In the genomic region with DNA sequence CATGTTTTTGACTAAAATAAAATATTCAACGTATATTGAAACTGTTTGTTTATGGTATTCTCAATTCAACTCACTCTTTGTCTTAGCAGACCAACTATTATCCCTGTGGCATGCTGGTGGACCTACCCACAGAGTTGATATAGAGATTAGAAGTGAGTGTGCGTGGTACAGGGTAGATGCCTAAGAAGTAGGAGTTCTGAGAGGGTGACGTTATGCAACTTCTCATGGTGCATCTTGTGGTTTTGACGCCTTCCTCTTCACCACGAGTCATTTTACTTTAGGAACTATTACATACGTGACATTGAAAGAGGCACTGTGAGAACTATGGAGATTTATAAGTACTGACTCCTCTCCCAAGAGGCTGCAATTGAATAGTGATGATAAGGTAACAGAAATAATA, we compare ENCODE assay signal across 23 cellular contexts. TPM values are rescaled to one million over a fixed set of nuclear protein-coding genes. Genes with fewer than 3 reads are reported as not detected.
DNase-seq lines count a peak whose midpoint lies in the region; ATAC-seq and TF ChIP-seq lines count a peak whose summit lies in the region.
"Had no signal": no experiment of that assay in that cellular context is flagged by ENCODE, and none has a peak within 500 bp of the region (broad histone marks: within the 10 kb centered on the region; RNA-seq: fewer than 3 reads in every experiment).

No MANE protein-coding gene starts in this region.

- H3K27me3 ChIP-seq in HL-60 (ENCODE audit: insufficient read depth, poor library complexity, severe bottlenecking): no peaks in the 10 kb centered on the region
- H3K27me3 ChIP-seq in naive thymus-derived CD4-positive, alpha-beta T cell (ENCODE audit: control insufficient read depth in 2 of 2, insufficient read depth in 2 of 2, low read length in 2 of 2): no peaks in the 10 kb centered on the region
- H3K27me3 ChIP-seq: gastrocnemius medialis, stomach, upper lobe of left lung had no signal

- peak; percentile 68 for ATAC-seq in naive thymus-derived CD4-positive, alpha-beta T cell
- no peak for ATAC-seq in GM18498 (IDR thresholded peaks at IDR 0.05; ENCODE audit: unreplicated experiment)
- ATAC-seq: gastrocnemius medialis, left cardiac atrium, PC-3 had no signal

- CTCF ChIA-PET in activated CD4-positive, alpha-beta memory T cell treated with anti-CD3 and anti-CD28 coated beads for 36 hours (lab: Charles Lee): no interaction called here
- CTCF ChIA-PET in activated CD4-positive, alpha-beta memory T cell treated with anti-CD3 and anti-CD28 coated beads, Interleukin-2, amount 10 ng/mL, durations not matched to agents 7 days and 5 days (lab: Charles Lee): no interaction called here
- CTCF ChIA-PET in naive thymus-derived CD4-positive, alpha-beta T cell (lab: Charles Lee): no interaction called here

- no peak overlapping the region for H3K4me3 Mint-ChIP-seq in activated CD4-positive, alpha-beta memory T cell treated with anti-CD3 and anti-CD28 coated beads for 36 hours
- no peak overlapping the region for H3K4me3 Mint-ChIP-seq in activated CD4-positive, alpha-beta memory T cell treated with anti-CD3 and anti-CD28 coated beads, Interleukin-2, amount 10 ng/mL, durations not matched to agents 7 days and 5 days
- no peak overlapping the region for H3K4me3 Mint-ChIP-seq in naive thymus-derived CD4-positive, alpha-beta T cell
- no peak overlapping the region for H3K4me3 Mint-ChIP-seq in osteocyte (ENCODE audit: unreplicated experiment)
- H3K4me3 Mint-ChIP-seq: activated CD4-positive, alpha-beta T cell treated with anti-CD3 and anti-CD28 coated beads, Interleukin-2, amount 10 ng/mL, durations not matched to agents 7 days and 5 days; activated T-helper 1 cell treated with anti-CD3 and anti-CD28 coated beads, Interleukin-12 subunit alpha, Interleukin-12 subunit beta, Interleukin-2, Interleukin-4 antibody, amounts not matched to agents 30 ng/mL and 10 ng/mL and 1 ng/mL, durations not matched to agents 14 hours and 24 hours and 36 hours had no signal

- no peaks in the 10 kb centered on the region for H3K9me3 ChIP-seq in naive thymus-derived CD4-positive, alpha-beta T cell (ENCODE audit: control insufficient read depth in 2 of 3, low read length in 3 of 3)
- H3K9me3 ChIP-seq: gastrocnemius medialis, HAP-1, upper lobe of left lung had no signal

- peaks cover 17% of the 10 kb centered on the region for H3K27me3 Mint-ChIP-seq in activated CD4-positive, alpha-beta memory T cell treated with anti-CD3 and anti-CD28 coated beads for 36 hours
- H3K27me3 Mint-ChIP-seq in activated CD4-positive, alpha-beta memory T cell treated with anti-CD3 and anti-CD28 coated beads, Interleukin-2, amount 10 ng/mL, durations not matched to agents 7 days and 5 days: peaks cover 34% of the 10 kb centered on the region
- peaks cover 8 to 27% (median 20%) of the 10 kb centered on the region in 5 donors for H3K27me3 Mint-ChIP-seq in naive thymus-derived CD4-positive, alpha-beta T cell
- peaks cover 64% of the 10 kb centered on the region for H3K27me3 Mint-ChIP-seq in osteocyte (ENCODE audit: unreplicated experiment)

- H3K4me3 ChIP-seq in HL-60 (replicated peaks; ENCODE audit: insufficient read depth, low read length): no peak overlapping the region
- H3K4me3 ChIP-seq in naive thymus-derived CD4-positive, alpha-beta T cell (ENCODE audit: low read length): no peak overlapping the region
- H3K4me3 ChIP-seq: gastrocnemius medialis, HAP-1, SK-N-MC, stomach, upper lobe of left lung had no signal

- H3K4me1 Mint-ChIP-seq in activated CD4-positive, alpha-beta memory T cell treated with anti-CD3 and anti-CD28 coated beads for 36 hours (ENCODE audit: low read depth): peaks cover 4% of the 10 kb centered on the region
- H3K4me1 Mint-ChIP-seq in activated CD4-positive, alpha-beta memory T cell treated with anti-CD3 and anti-CD28 coated beads, Interleukin-2, amount 10 ng/mL, durations not matched to agents 7 days and 5 days: peaks cover 5% of the 10 kb centered on the region
- peaks cover 0 to 8% (median 7%) of the 10 kb centered on the region in 7 donors for H3K4me1 Mint-ChIP-seq in naive thymus-derived CD4-positive, alpha-beta T cell
- H3K4me1 Mint-ChIP-seq in osteocyte (ENCODE audit: unreplicated experiment): no peaks in the 10 kb centered on the region

- H3K27ac Mint-ChIP-seq in activated CD4-positive, alpha-beta memory T cell treated with anti-CD3 and anti-CD28 coated beads for 36 hours: no peak overlapping the region
- no peak overlapping the region for H3K27ac Mint-ChIP-seq in activated CD4-positive, alpha-beta memory T cell treated with anti-CD3 and anti-CD28 coated beads, Interleukin-2, amount 10 ng/mL, durations not matched to agents 7 days and 5 days
- H3K27ac Mint-ChIP-seq in naive thymus-derived CD4-positive, alpha-beta T cell: no peak overlapping the region
- no peak overlapping the region for H3K27ac Mint-ChIP-seq in osteocyte (ENCODE audit: unreplicated experiment)
- H3K27ac Mint-ChIP-seq: activated CD4-positive, alpha-beta T cell treated with anti-CD3 and anti-CD28 coated beads, Interleukin-2, amount 10 ng/mL, durations not matched to agents 7 days and 5 days; activated T-helper 1 cell treated with anti-CD3 and anti-CD28 coated beads, Interleukin-12 subunit alpha, Interleukin-12 subunit beta, Interleukin-2, Interleukin-4 antibody, amounts not matched to agents 30 ng/mL and 10 ng/mL and 1 ng/mL, durations not matched to agents 14 hours and 24 hours and 36 hours; CD4-positive, CD25-positive, alpha-beta regulatory T cell had no signal

- no peaks in the 10 kb centered on the region for H3K4me1 ChIP-seq in naive thymus-derived CD4-positive, alpha-beta T cell (ENCODE audit: control insufficient read depth in 2 of 2, insufficient read depth in 2 of 2, low read length in 2 of 2)
- H3K4me1 ChIP-seq: gastrocnemius medialis, HAP-1, stomach, upper lobe of left lung had no signal

- POLR2A ChIA-PET in activated CD4-positive, alpha-beta memory T cell treated with anti-CD3 and anti-CD28 coated beads for 36 hours (lab: Charles Lee): no interaction called here
- POLR2A ChIA-PET in activated CD4-positive, alpha-beta memory T cell treated with anti-CD3 and anti-CD28 coated beads, Interleukin-2, amount 10 ng/mL, durations not matched to agents 7 days and 5 days (lab: Charles Lee): no interaction called here
- POLR2A ChIA-PET in naive thymus-derived CD4-positive, alpha-beta T cell (lab: Charles Lee): no interaction called here

- H3K36me3 Mint-ChIP-seq in activated CD4-positive, alpha-beta memory T cell treated with anti-CD3 and anti-CD28 coated beads for 36 hours: no peaks in the 10 kb centered on the region
- H3K36me3 Mint-ChIP-seq in activated CD4-positive, alpha-beta memory T cell treated with anti-CD3 and anti-CD28 coated beads, Interleukin-2, amount 10 ng/mL, durations not matched to agents 7 days and 5 days (ENCODE audit: low read depth): no peaks in the 10 kb centered on the region
- H3K36me3 Mint-ChIP-seq in naive thymus-derived CD4-positive, alpha-beta T cell: no peaks in the 10 kb centered on the region
- H3K36me3 Mint-ChIP-seq in osteocyte (ENCODE audit: unreplicated experiment): no peaks in the 10 kb centered on the region
- H3K36me3 Mint-ChIP-seq: CD4-positive, CD25-positive, alpha-beta regulatory T cell had no signal

- H3K9me3 Mint-ChIP-seq in activated CD4-positive, alpha-beta memory T cell treated with anti-CD3 and anti-CD28 coated beads for 36 hours: no peaks in the 10 kb centered on the region
- H3K9me3 Mint-ChIP-seq in activated CD4-positive, alpha-beta memory T cell treated with anti-CD3 and anti-CD28 coated beads, Interleukin-2, amount 10 ng/mL, durations not matched to agents 7 days and 5 days: no peaks in the 10 kb centered on the region
- peaks cover 0 to 2% (median 0%) of the 10 kb centered on the region in 11 donors for H3K9me3 Mint-ChIP-seq in naive thymus-derived CD4-positive, alpha-beta T cell
- peaks cover 6% of the 10 kb centered on the region for H3K9me3 Mint-ChIP-seq in osteocyte (ENCODE audit: unreplicated experiment)
- H3K9me3 Mint-ChIP-seq: activated CD4-positive, alpha-beta T cell treated with anti-CD3 and anti-CD28 coated beads, Interleukin-2, amount 10 ng/mL, durations not matched to agents 7 days and 5 days; activated T-helper 1 cell treated with anti-CD3 and anti-CD28 coated beads, Interleukin-12 subunit alpha, Interleukin-12 subunit beta, Interleukin-2, Interleukin-4 antibody, amounts not matched to agents 30 ng/mL and 10 ng/mL and 1 ng/mL, durations not matched to agents 14 hours and 24 hours and 36 hours; CD4-positive, CD25-positive, alpha-beta regulatory T cell had no signal

- H3K36me3 ChIP-seq in naive thymus-derived CD4-positive, alpha-beta T cell (ENCODE audit: control insufficient read depth in 2 of 3, insufficient read depth in 3 of 3, low read length in 3 of 3): no peaks in the 10 kb centered on the region
- H3K36me3 ChIP-seq: gastrocnemius medialis, HAP-1, stomach, upper lobe of left lung had no signal

- H3K27ac ChIP-seq in HL-60 (replicated peaks): no peak overlapping the region
- no peak overlapping the region for H3K27ac ChIP-seq in naive thymus-derived CD4-positive, alpha-beta T cell (ENCODE audit: low read depth, low read length)
- H3K27ac ChIP-seq: gastrocnemius medialis, SK-N-MC, stomach, upper lobe of left lung had no signal

- DNase-seq in activated CD4-positive, alpha-beta memory T cell treated with anti-CD3 and anti-CD28 coated beads for 36 hours: peak; percentile 27
- DNase-seq in activated CD4-positive, alpha-beta memory T cell treated with anti-CD3 and anti-CD28 coated beads, Interleukin-2, amount 10 ng/mL, durations not matched to agents 7 days and 5 days: no peak
- DNase-seq in HL-60 (ENCODE audit: low read depth in 1 of 2, low spot score in 1 of 2) (peak; percentile 52 to 83), SIG-M5 (lab: John Stamatoyannopoulos, UW) (peak; percentile 62), osteocyte (ENCODE audit: extremely low spot score, unreplicated experiment) (no peak), HUDEP-2 (lab: John Stamatoyannopoulos, UW; ENCODE audit: unreplicated experiment in 76 of 76) (no peak)
- peak in 1 of 9 donors; percentile 12 for DNase-seq in naive thymus-derived CD4-positive, alpha-beta T cell
- DNase-seq: activated CD4-positive, alpha-beta T cell treated with anti-CD3 and anti-CD28 coated beads, Interleukin-2, amount 10 ng/mL, durations not matched to agents 7 days and 5 days; aorta; CD4-positive, CD25-positive, alpha-beta regulatory T cell; cerebellar nuclear complex; gastrocnemius medialis; left cardiac atrium; midbrain; NCI-H187; PC-3; stomach; upper lobe of left lung had no signal

- intact Hi-C loops in activated CD4-positive, alpha-beta memory T cell treated with anti-CD3 and anti-CD28 coated beads for 36 hours (cut with micrococcal nuclease): loop anchor here (2.0 kb wide), 1 partner anchor 26 kb away; no protein-coding TSS in a partner anchor
- intact Hi-C loops in naive thymus-derived CD4-positive, alpha-beta T cell (cut with micrococcal nuclease): no loop called here

- no peak for TF ChIP-seq CTCF in HL-60 (IDR thresholded peaks at IDR 0.05; ENCODE audit: insufficient read depth, low read length)
- no peak for TF ChIP-seq CTCF in osteocyte (IDR thresholded peaks at IDR 0.05)

RNA-seq across cellular contexts. Expression of gene NAPG, which starts 26.6 kb away (rescaled TPM):
- total RNA-seq in activated CD4-positive, alpha-beta memory T cell treated with anti-CD3 and anti-CD28 coated beads for 36 hours: 10 to 100 TPM; 31.8 to 32.7 TPM
- 10 to 100 TPM; 35.8 to 36.9 TPM for total RNA-seq in activated CD4-positive, alpha-beta memory T cell treated with anti-CD3 and anti-CD28 coated beads, Interleukin-2, amount 10 ng/mL, durations not matched to agents 7 days and 5 days
- 10 to 100 TPM; 28.1 to 35.7 (median 30.0) TPM for total RNA-seq in naive thymus-derived CD4-positive, alpha-beta T cell
- polyA plus RNA-seq in naive thymus-derived CD4-positive, alpha-beta T cell: 10 to 100 TPM; 10.2 to 12.9 TPM
- total RNA-seq in osteocyte: 25.7 and 28.3 TPM in 2 replicates

RNA-seq across cellular contexts. Expression of gene APCDD1, which starts 44.8 kb away (rescaled TPM):
- total RNA-seq in activated CD4-positive, alpha-beta memory T cell treated with anti-CD3 and anti-CD28 coated beads for 36 hours: not detected
- not detected for total RNA-seq in activated CD4-positive, alpha-beta memory T cell treated with anti-CD3 and anti-CD28 coated beads, Interleukin-2, amount 10 ng/mL, durations not matched to agents 7 days and 5 days
- total RNA-seq in naive thymus-derived CD4-positive, alpha-beta T cell: under 1 TPM in 2 of 5 experiments, not detected in 3; 0.16 to 0.81 TPM
- not detected for polyA plus RNA-seq in naive thymus-derived CD4-positive, alpha-beta T cell
- total RNA-seq in osteocyte: 1.4 and 2.6 TPM in 2 replicates
- total RNA-seq: activated CD4-positive, alpha-beta T cell treated with anti-CD3 and anti-CD28 coated beads, Interleukin-2, amount 10 ng/mL, durations not matched to agents 7 days and 5 days; activated T-helper 1 cell treated with anti-CD3 and anti-CD28 coated beads, Interleukin-12 subunit alpha, Interleukin-12 subunit beta, Interleukin-2, Interleukin-4 antibody, amounts not matched to agents 30 ng/mL and 10 ng/mL and 1 ng/mL, durations not matched to agents 14 hours and 24 hours and 36 hours; CD4-positive, CD25-positive, alpha-beta regulatory T cell; HT1080; PC-3 had no signal
- polyA plus RNA-seq: CD4-positive, CD25-positive, alpha-beta regulatory T cell had no signal

Comparison
In these comparisons a context has a peak if more than half of its experiments do, and no peak if none do; other contexts are left out.
1. DNase-seq: peak in activated CD4-positive, alpha-beta memory T cell treated with anti-CD3 and anti-CD28 coated beads for 36 hours (single experiment), HL-60 (2 of 2) and SIG-M5 (single experiment); none in activated CD4-positive, alpha-beta memory T cell treated with anti-CD3 and anti-CD28 coated beads, Interleukin-2, amount 10 ng/mL, durations not matched to agents 7 days and 5 days (single experiment), osteocyte (single experiment) and HUDEP-2 (0 of 76).